Comparison of ENCODE assay signal across 33 cellular contexts in genomic region chr1:86567341-86567740, GRCh38. TPM values are rescaled to one million over a fixed set of nuclear protein-coding genes. Genes with fewer than 3 reads are reported as not detected.
"Had no signal": no experiment of that assay in that cellular context is flagged by ENCODE, and none has a peak within 500 bp of the region (broad histone marks: within the 10 kb centered on the region; RNA-seq: fewer than 3 reads in every experiment).

No MANE protein-coding gene starts in this region.

- H3K36me3 Mint-ChIP-seq: naive thymus-derived CD8-positive, alpha-beta T cell; stimulated activated memory B cell treated with anti-CD40 and anti-IgM and Interleukin-4, amounts not matched to agents 10 μg/mL and 1 μg/mL and 100 μg/mL, for 72 hours; type B pancreatic cell had no signal

- H3K4me1 Mint-ChIP-seq: naive thymus-derived CD8-positive, alpha-beta T cell; stimulated activated memory B cell treated with anti-CD40 and anti-IgM and Interleukin-4, amounts not matched to agents 10 μg/mL and 1 μg/mL and 100 μg/mL, for 72 hours had no signal

- H3K27ac ChIP-seq: colonic mucosa, foreskin keratinocyte, heart right ventricle, lower lobe of right lung, ovary, psoas muscle, skin epidermis, spleen, testis, tibial artery had no signal

- H3K27ac Mint-ChIP-seq: naive thymus-derived CD8-positive, alpha-beta T cell; stimulated activated memory B cell treated with anti-CD40 and anti-IgM and Interleukin-4, amounts not matched to agents 10 μg/mL and 1 μg/mL and 100 μg/mL, for 72 hours; type B pancreatic cell had no signal

- H3K4me1 ChIP-seq: colonic mucosa, heart right ventricle, lower lobe of right lung, psoas muscle, spleen, testis, tibial artery had no signal

- FAIRE-seq: endothelial cell of umbilical vein, islet of Langerhans had no signal

- H3K4me3 Mint-ChIP-seq: naive thymus-derived CD8-positive, alpha-beta T cell; stimulated activated memory B cell treated with anti-CD40 and anti-IgM and Interleukin-4, amounts not matched to agents 10 μg/mL and 1 μg/mL and 100 μg/mL, for 72 hours; type B pancreatic cell had no signal

- H3K36me3 ChIP-seq: colonic mucosa, heart right ventricle, lower lobe of right lung, ovary, spleen, tibial artery had no signal

- H3K4me3 ChIP-seq: colonic mucosa, heart right ventricle, lower lobe of right lung, ovary, psoas muscle, skin epidermis, spleen, testis, tibial artery had no signal

- DNase-seq: colonic mucosa; dermis blood vessel endothelial cell; effector memory CD4-positive, alpha-beta T cell; glutamatergic neuron; heart right ventricle; hippocampal formation; kidney glomerular epithelial cell; left ventricle myocardium superior; lower lobe of right lung; naive thymus-derived CD8-positive, alpha-beta T cell; occipital lobe; ovary; posterior cingulate gyrus; psoas muscle; right cardiac atrium; spleen; stimulated activated CD4-positive, alpha-beta T cell treated with anti-CD3 and anti-CD28 coated beads, Interleukin-4, amount 100 ng/mL, for 4 hours; stimulated activated naive CD8-positive, alpha-beta T cell treated with anti-CD3 and anti-CD28 coated beads, Interleukin-15, Interleukin-2, amounts not matched to agents 100 U/mL and 50 U/mL, for 24 hours; substantia nigra; testis; tibial artery had no signal

- H3K9me3 Mint-ChIP-seq: naive thymus-derived CD8-positive, alpha-beta T cell; stimulated activated memory B cell treated with anti-CD40 and anti-IgM and Interleukin-4, amounts not matched to agents 10 μg/mL and 1 μg/mL and 100 μg/mL, for 72 hours; type B pancreatic cell had no signal

- H3K27me3 ChIP-seq: colonic mucosa, foreskin keratinocyte, ovary, testis, tibial artery had no signal

- H3K9me3 ChIP-seq: colonic mucosa, heart right ventricle, lower lobe of right lung, ovary, psoas muscle, spleen, testis, tibial artery had no signal

RNA-seq across cellular contexts. Expression of gene CLCA4, which starts 20.5 kb away (rescaled TPM):
- total RNA-seq: chondrocyte, dermis blood vessel endothelial cell, endothelial cell of umbilical vein, fibroblast of lung, foreskin keratinocyte, left ventricle myocardium superior, lower lobe of right lung, mesenteric fat pad, myocyte, occipital lobe, renal cortical epithelial cell had no signal
- polyA plus RNA-seq: endothelial cell of umbilical vein; fibroblast of lung; naive thymus-derived CD8-positive, alpha-beta T cell; neural cell; ovary had no signal
